ENCODE assay signal across 13 cellular contexts in genomic region chr9:134028575-134029247, GRCh38.
"Had no signal": no experiment of that assay in that cellular context is flagged by ENCODE, and none has a peak within 500 bp of the region (broad histone marks: within the 10 kb centered on the region; RNA-seq: fewer than 3 reads in every experiment).

No MANE protein-coding gene starts in this region.

- H3K4me3 ChIP-seq: lung, psoas muscle had no signal

- ATAC-seq: activated CD4-positive, CD25-positive, alpha-beta regulatory T cell treated with anti-CD3 and anti-CD28 coated beads, Interleukin-2, amount 50 U/mL, for 24 hours; psoas muscle; stimulated activated naive CD8-positive, alpha-beta T cell treated with anti-CD3 and anti-CD28 coated beads, Interleukin-15, amount 100 ng/mL, for 72 hours had no signal

- DNase-seq: activated CD4-positive, alpha-beta T cell treated with anti-CD3 and anti-CD28 coated beads, Interleukin-2, amount 50 U/mL, for 4 hours; activated effector memory CD4-positive, alpha-beta T cell treated with Interleukin-2 at 50 U/mL for 16 hours; activated T-cell treated with anti-CD3 and anti-CD28 coated beads, Interleukin-2, amount 50 U/mL, for 1 hour; kidney glomerular epithelial cell; naive B cell; nucleus accumbens; psoas muscle; stimulated activated CD4-positive, alpha-beta T cell treated with anti-CD3 and anti-CD28 coated beads, Interleukin-15, amount 100 ng/mL, for 24 hours; stimulated activated CD4-positive, alpha-beta T cell treated with anti-CD3 and anti-CD28 coated beads, Interleukin-4, amount 100 ng/mL, for 4 hours; stimulated activated naive CD8-positive, alpha-beta T cell treated with anti-CD3 and anti-CD28 coated beads, Interleukin-15, amount 100 ng/mL, for 72 hours had no signal

- H3K27ac ChIP-seq: psoas muscle had no signal

- H3K9me3 ChIP-seq: psoas muscle had no signal

- FAIRE-seq: frontal cortex had no signal
